ENCODE assay signal across 9 cellular contexts in the genomic region with DNA sequence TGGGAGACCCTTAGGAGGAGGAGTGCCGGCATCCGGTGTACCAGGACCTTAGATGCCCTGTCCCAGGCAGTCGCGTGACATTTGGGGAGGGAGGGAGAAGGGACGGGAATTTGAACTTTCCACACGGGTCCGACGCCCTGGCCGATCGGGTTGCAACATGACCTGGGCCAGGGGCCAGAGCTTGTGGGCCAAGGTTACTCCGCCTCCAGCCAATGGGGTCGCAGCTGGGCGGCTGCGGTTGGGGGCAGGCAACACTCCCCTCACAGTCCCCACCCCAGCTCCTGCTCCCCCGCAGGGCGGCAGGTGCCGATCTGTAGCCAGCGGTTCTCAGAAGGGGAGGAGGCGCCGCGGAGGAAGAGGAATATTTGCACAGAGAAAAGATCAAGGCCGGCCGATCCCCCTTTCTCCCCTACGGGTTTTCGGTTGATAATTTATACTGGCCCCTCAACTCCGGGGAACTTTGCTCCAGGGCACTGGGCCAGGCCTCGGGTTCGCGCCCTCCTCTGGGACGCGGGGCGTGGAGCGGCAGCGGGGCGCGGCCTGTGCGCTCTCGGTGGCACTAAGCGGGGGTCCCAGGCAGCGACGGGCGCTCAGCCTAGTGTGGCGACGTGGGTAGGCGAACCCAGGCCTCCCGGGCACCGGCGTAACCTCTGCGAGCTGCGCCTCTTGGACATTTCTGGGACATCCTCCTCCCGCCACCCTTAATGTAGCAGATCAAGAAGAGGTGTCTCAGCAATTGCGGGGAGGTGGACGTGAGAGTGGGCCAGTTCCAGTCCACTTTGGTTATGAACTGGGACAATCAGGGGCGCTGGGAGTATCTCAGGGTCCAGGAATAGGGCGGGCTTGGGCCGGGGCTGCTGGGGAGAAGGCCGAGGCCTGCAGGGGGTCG. TPM values are rescaled to one million over a fixed set of nuclear protein-coding genes. Genes with fewer than 3 reads are reported as not detected.
A peak's percentile ranks its signal among the peaks of the same experiment; 100 is the strongest.
DNase-seq lines count a peak whose midpoint lies in the region; ATAC-seq and TF ChIP-seq lines count a peak whose summit lies in the region.
"Had no signal": no experiment of that assay in that cellular context is flagged by ENCODE, and none has a peak within 500 bp of the region (broad histone marks: within the 10 kb centered on the region; RNA-seq: fewer than 3 reads in every experiment).

No MANE protein-coding gene starts in this region.

- WGBS in GM23248 (ENCODE audit: low coverage in 1 of 2, low lambda C conversion rate in 2 of 2, missing lambda C conversion rate in 2 of 2), 2 experiments, result 4 to 5% methylated on average over 38 to 51 of the region's 58 CpGs
- WGBS in hepatocyte (ENCODE audit: low lambda C conversion rate, missing lambda C conversion rate), result 4% methylated on average over 42 of the region's 58 CpGs

- ATAC-seq in GM19463 (IDR thresholded peaks at IDR 0.05; ENCODE audit: unreplicated experiment), result no peak

- H2AFZ ChIP-seq in GM23248 (no peak overlapping the region), hepatocyte (no peak overlapping the region)

- no peaks in the 10 kb centered on the region for H3K9me2 ChIP-seq in GM23248 (ENCODE audit: insufficient read depth)
- H3K9me2 ChIP-seq in hepatocyte (replicated peaks; ENCODE audit: insufficient read depth), result no peaks in the 10 kb centered on the region

- DNase-seq in GM23248, result peak; percentile 36
- no peak for DNase-seq in RWPE1 (ENCODE audit: low spot score)
- peak; percentile 57 for DNase-seq in hepatocyte (ENCODE audit: low spot score)
- DNase-seq in cortex of kidney (lab: John Stamatoyannopoulos, UW), result no peak
- no peak for DNase-seq in HFFc6
- DNase-seq in RKO (ENCODE audit: low spot score), result no peak
- DNase-seq: NK-92 treated with Interleukin-12 subunit alpha and Interleukin-12 subunit beta, amount 100 ng/mL, for 24 hours had no signal

- H3K4me2 ChIP-seq in GM23248 (ENCODE audit: unreplicated experiment) (peak overlapping the region; percentile 65), hepatocyte (peak overlapping the region; percentile 98)

- H3K27me3 ChIP-seq in GM23248 (replicated peaks; ENCODE audit: insufficient read depth) (peaks cover 38% of the 10 kb centered on the region), hepatocyte (peaks cover 40% of the 10 kb centered on the region), rectal smooth muscle tissue (ENCODE audit: control insufficient read depth, insufficient read depth, low read length) (peaks cover 13% of the 10 kb centered on the region)

- H3K4me3 Mint-ChIP-seq in HFFc6, result no peak overlapping the region

- H3K4me1 Mint-ChIP-seq in HFFc6 (ENCODE audit: low read depth), result no peaks in the 10 kb centered on the region; the same call in 1 of the 2 replicates

- H3K36me3 ChIP-seq in GM23248 (ENCODE audit: low read depth), result no peaks in the 10 kb centered on the region
- H3K36me3 ChIP-seq in hepatocyte (replicated peaks; ENCODE audit: insufficient read depth, low read depth), result no peaks in the 10 kb centered on the region
- H3K36me3 ChIP-seq in rectal smooth muscle tissue (ENCODE audit: control insufficient read depth, insufficient read depth, low read length), result no peaks in the 10 kb centered on the region

- H3K9me3 Mint-ChIP-seq in HFFc6, result no peaks in the 10 kb centered on the region

- H3K9ac ChIP-seq in GM23248 (no peak overlapping the region), rectal smooth muscle tissue (ENCODE audit: low read length) (no peak overlapping the region)

- H3K4me1 ChIP-seq in GM23248 (ENCODE audit: insufficient read depth) (no peaks in the 10 kb centered on the region), hepatocyte (ENCODE audit: insufficient read depth) (peaks cover 4% of the 10 kb centered on the region), rectal smooth muscle tissue (ENCODE audit: control insufficient read depth, insufficient read depth, low read length) (no peaks in the 10 kb centered on the region)

- in situ Hi-C loops in GM23248 (cut with MboI), result loop anchor here (25.0 kb wide), 1 partner anchor 239 kb away; the partner anchor contains the start of gene TMEM270

- no peak overlapping the region for H3K27ac Mint-ChIP-seq in HFFc6

- H3K79me2 ChIP-seq in GM23248 (ENCODE audit: insufficient read depth) (no peaks in the 10 kb centered on the region), hepatocyte (no peaks in the 10 kb centered on the region)

- H3K27ac ChIP-seq in GM23248, result no peak overlapping the region
- peak overlapping the region; percentile 69 for H3K27ac ChIP-seq in RWPE1
- H3K27ac ChIP-seq in hepatocyte, result no peak overlapping the region
- no peak overlapping the region for H3K27ac ChIP-seq in rectal smooth muscle tissue (ENCODE audit: low read depth, low read length)

- CTCF ChIA-PET in RWPE1 (lab: Yijun Ruan, JAX), result no interaction called here

- TF ChIP-seq CTCF in RWPE1 (conservative IDR thresholded peaks at IDR 0.05; ENCODE audit: low read depth) (no peak), hepatocyte (IDR thresholded peaks at IDR 0.05; ENCODE audit: poor library complexity) (no peak), HFFc6 (IDR thresholded peaks at IDR 0.05) (no peak)

- H3K36me3 Mint-ChIP-seq in HFFc6 (ENCODE audit: low read depth), result no peaks in the 10 kb centered on the region

- peaks cover 37% of the 10 kb centered on the region for H3K27me3 Mint-ChIP-seq in HFFc6 (ENCODE audit: insufficient read depth)

- no peaks in the 10 kb centered on the region for H4K20me1 ChIP-seq in GM23248 (ENCODE audit: insufficient read depth)
- H4K20me1 ChIP-seq in hepatocyte (ENCODE audit: insufficient read depth, poor library complexity, severe bottlenecking), result no peaks in the 10 kb centered on the region

- POLR2A ChIA-PET in RWPE1 (lab: Yijun Ruan, JAX; ENCODE audit: low non-redundant PET), result no interaction called here

- H3K4me3 ChIP-seq in GM23248 (0 out of 2 replicates have a peak overlapping the region, but pooled peaks have one; percentile 32), hepatocyte (peak overlapping the region; percentile 82), rectal smooth muscle tissue (ENCODE audit: low read length) (peak overlapping the region; percentile 43)

- no peaks in the 10 kb centered on the region for H3F3A ChIP-seq in GM23248 (ENCODE audit: insufficient read depth)

- no peaks in the 10 kb centered on the region for H3K9me3 ChIP-seq in GM23248 (ENCODE audit: low read depth)
- H3K9me3 ChIP-seq in hepatocyte (ENCODE audit: low read depth), result no peaks in the 10 kb centered on the region

RNA-seq across cellular contexts. Expression of gene MLXIPL, which starts 1.2 kb away (rescaled TPM):
- not detected in 2 replicates for total RNA-seq in GM23248 (2014; rRNA removed; shearing (Covaris generic))
- not detected in 2 replicates for polyA plus RNA-seq in GM23248 (2016; fragmentation: Nextera tagmentation; extraction: Ambion mirVana)
- total RNA-seq in hepatocyte, result 20.9 and 21.7 TPM in 2 replicates
- 45.5 and 46.7 TPM in 2 replicates for polyA plus RNA-seq in hepatocyte
- not detected for total RNA-seq in HFFc6 (2021; fragmentation: NEBNext Ultra II Directional; extraction: Animal tissue kit (Norgen Biotek cat#: 25700))

RNA-seq across cellular contexts. Expression of gene VPS37D, which starts 44.5 kb away (rescaled TPM):
- total RNA-seq in GM23248 (2014; rRNA removed; shearing (Covaris generic)), result 3.5 and 5.9 TPM in 2 replicates
- 1.2 and 1.3 TPM in 2 replicates for polyA plus RNA-seq in GM23248 (2016; fragmentation: Nextera tagmentation; extraction: Ambion mirVana)
- 4.3 and 5.6 TPM in 2 replicates for total RNA-seq in hepatocyte
- 7.5 and 9.5 TPM in 2 replicates for polyA plus RNA-seq in hepatocyte
- total RNA-seq in HFFc6 (2021; fragmentation: NEBNext Ultra II Directional; extraction: Animal tissue kit (Norgen Biotek cat#: 25700)), result 1 to 10 TPM; 2.4 to 3.1 (median 2.7) TPM

RNA-seq across cellular contexts. Expression of gene TBL2, which starts 44.8 kb away (rescaled TPM):
- total RNA-seq in GM23248 (2014; rRNA removed; shearing (Covaris generic)), result 72.1 and 101 TPM in 2 replicates
- polyA plus RNA-seq in GM23248 (2016; fragmentation: Nextera tagmentation; extraction: Ambion mirVana), result 69.7 and 78.0 TPM in 2 replicates
- total RNA-seq in hepatocyte, result 72.8 and 73.6 TPM in 2 replicates
- polyA plus RNA-seq in hepatocyte, result 55.5 and 62.1 TPM in 2 replicates
- 10 to 100 TPM; 34.3 to 48.1 (median 38.8) TPM for total RNA-seq in HFFc6 (2021; fragmentation: NEBNext Ultra II Directional; extraction: Animal tissue kit (Norgen Biotek cat#: 25700))

Comparison
In these comparisons a context has a peak if more than half of its experiments do, and no peak if none do; other contexts are left out.
1. DNase-seq: peak in GM23248 (single experiment) and hepatocyte (single experiment); none in RWPE1 (single experiment), cortex of kidney (single experiment), HFFc6 (single experiment) and RKO (single experiment).
2. H3K4me3 ChIP-seq: peak in every context shown above with its lines; median percentile 82 in hepatocyte; 43 in rectal smooth muscle tissue; 32 in GM23248.
3. RNA of gene MLXIPL, which starts 1.2 kb away (total RNA-seq): 20.9 to 21.7 TPM in hepatocyte; not detected in GM23248 and not detected in HFFc6; every median in the first group is over 10 times any median in the second.